17 cellular contexts compared by ENCODE assay signal in the genomic region with DNA sequence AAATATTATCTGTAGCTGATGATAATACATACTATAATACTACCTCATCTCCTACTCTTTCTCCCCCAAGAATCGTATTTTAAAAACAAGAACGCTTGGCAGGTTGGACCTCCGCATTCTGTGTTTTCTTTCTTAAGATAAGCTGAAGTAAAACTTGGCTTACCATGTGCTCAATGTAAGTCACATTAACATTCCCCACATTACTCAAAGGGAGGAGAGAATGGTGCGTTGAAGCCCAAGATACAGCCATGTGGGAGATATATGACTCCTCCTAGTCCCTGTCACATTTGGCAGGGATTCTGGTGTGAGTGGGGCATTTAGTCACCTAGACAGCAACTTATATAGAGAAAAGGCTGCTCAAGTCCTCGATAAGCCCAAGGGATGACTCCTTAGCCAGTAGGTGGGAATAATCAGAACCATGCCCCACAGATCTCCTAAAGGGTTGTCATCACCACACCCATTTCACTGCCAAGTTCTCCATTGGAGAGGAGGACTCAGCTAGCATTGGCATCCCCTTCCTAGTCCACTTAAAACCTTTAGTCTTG. TPM values are rescaled to one million over a fixed set of nuclear protein-coding genes. Genes with fewer than 3 reads are reported as not detected.
DNase-seq lines count a peak whose midpoint lies in the region; ATAC-seq, FAIRE-seq and TF ChIP-seq lines count a peak whose summit lies in the region.
"Had no signal": no experiment of that assay in that cellular context is flagged by ENCODE, and none has a peak within 500 bp of the region (broad histone marks: within the 10 kb centered on the region; RNA-seq: fewer than 3 reads in every experiment).

No MANE protein-coding gene starts in this region.

- 83% methylated on average over 5 of the region's 5 CpGs for WGBS in right cardiac atrium

- H3K4me3 ChIP-seq in right cardiac atrium (ENCODE audit: low read length): no peak overlapping the region
- no peak overlapping the region for H3K4me3 ChIP-seq in right atrium auricular region
- H3K4me3 ChIP-seq in fibroblast of pulmonary artery (replicated peaks; ENCODE audit: low read depth, low read length): no peak overlapping the region
- H3K4me3 ChIP-seq in rectal smooth muscle tissue (ENCODE audit: low read length): no peak overlapping the region
- no peak overlapping the region for H3K4me3 ChIP-seq in HAP-1
- H3K4me3 ChIP-seq: testis had no signal

- FAIRE-seq in HTR-8/SVneo (lab: Jason Lieb, UNC): no peak
- FAIRE-seq: GM12891 had no signal

- H3K9me3 ChIP-seq in right cardiac atrium (ENCODE audit: control insufficient read depth, low read length) (no peaks in the 10 kb centered on the region), right atrium auricular region (no peaks in the 10 kb centered on the region), HAP-1 (no peaks in the 10 kb centered on the region)
- H3K9me3 ChIP-seq: testis had no signal

- peaks cover 5% of the 10 kb centered on the region for H3K4me1 ChIP-seq in right cardiac atrium (ENCODE audit: control insufficient read depth, insufficient read depth, low read length)
- peaks cover 0 to 26% of the 10 kb centered on the region in 2 donors for H3K4me1 ChIP-seq in right atrium auricular region
- H3K4me1 ChIP-seq in rectal smooth muscle tissue (ENCODE audit: control insufficient read depth, insufficient read depth, low read length): peaks cover 24% of the 10 kb centered on the region
- H3K4me1 ChIP-seq in HAP-1: peaks cover 3% of the 10 kb centered on the region; the same call in 1 of the 2 replicates

- intact Hi-C loops in right cardiac atrium (cut with DNase I): loop anchor here (5.0 to 10.0 kb wide), 4 partner anchors 130 to 348 kb away; a partner anchor contains a TSS

- POLR2A ChIA-PET in RWPE1 (lab: Yijun Ruan, JAX; ENCODE audit: low non-redundant PET): no interaction called here

- H3K27me3 ChIP-seq in right cardiac atrium (ENCODE audit: control insufficient read depth, insufficient read depth) (no peaks in the 10 kb centered on the region), right atrium auricular region (no peaks in the 10 kb centered on the region), rectal smooth muscle tissue (ENCODE audit: control insufficient read depth, insufficient read depth, low read length) (no peaks in the 10 kb centered on the region), HAP-1 (ENCODE audit: low read depth) (no peaks in the 10 kb centered on the region; the same call in 1 of the 2 replicates)
- H3K27me3 ChIP-seq: testis had no signal

- H3K36me3 ChIP-seq in right atrium auricular region (peaks cover 8% of the 10 kb centered on the region), rectal smooth muscle tissue (ENCODE audit: control insufficient read depth, insufficient read depth, low read length) (peaks cover 8% of the 10 kb centered on the region), HAP-1 (replicated peaks) (no peaks in the 10 kb centered on the region)

- ATAC-seq in right cardiac atrium: no peak
- ATAC-seq: naive thymus-derived CD4-positive, alpha-beta T cell; WTC11 had no signal

- CTCF ChIA-PET in RWPE1 (lab: Yijun Ruan, JAX): interaction anchor here (1.0 kb wide), 1 partner anchor 196 kb away, joined by 3 read pairs; no protein-coding TSS in a partner anchor

- H3K27ac ChIP-seq in right cardiac atrium (ENCODE audit: low read length) (peak overlapping the region; percentile 16), right atrium auricular region (peak overlapping the region in 1 of 2 donors; percentile 24), rectal smooth muscle tissue (ENCODE audit: low read depth, low read length) (peak overlapping the region; percentile 21), RWPE1 (no peak overlapping the region)
- H3K27ac ChIP-seq: testis had no signal

- H3K9ac ChIP-seq in rectal smooth muscle tissue (ENCODE audit: low read length): no peak overlapping the region

- in situ Hi-C loops in HAP-1 (cut with MboI; ENCODE audit: low sequenced_read_pairs): no loop called here

- TF ChIP-seq CTCF in right atrium auricular region (IDR thresholded peaks at IDR 0.05) (no peak), fibroblast of pulmonary artery (IDR thresholded peaks at IDR 0.05; ENCODE audit: low read length, missing control alignments) (no peak), RWPE1 (conservative IDR thresholded peaks at IDR 0.05; ENCODE audit: low read depth) (no peak), GM20000 (IDR thresholded peaks at IDR 0.05; ENCODE audit: extremely low read depth, missing control alignments) (no peak)

- DNase-seq in right cardiac atrium (no peak), right atrium auricular region (ENCODE audit: low spot score) (no peak), fibroblast of pulmonary artery (ENCODE audit: low read depth) (peak; percentile 65), RWPE1 (ENCODE audit: low spot score) (no peak), HTR-8/SVneo (ENCODE audit: insufficient read length, low spot score) (no peak), HAP-1 (ENCODE audit: low spot score in 2 of 2) (no peak), GM20000 (ENCODE audit: low spot score) (no peak)
- DNase-seq: activated naive CD4-positive, alpha-beta T cell; H9; naive thymus-derived CD4-positive, alpha-beta T cell; NCI-H187 treated with DMSO at 0.1 percent for 48 hours; NCI-H524 treated with DMSO at 0.1 percent for 48 hours; stimulated activated CD4-positive, alpha-beta T cell treated with anti-CD3 and anti-CD28 coated beads, Interleukin-2, amount 100 ng/mL, for 24 hours; testis had no signal

RNA-seq across cellular contexts. Expression of a gene that starts 4.6 kb away (rescaled TPM):
- total RNA-seq in right cardiac atrium (10 to 100 TPM; 14.5 to 79.9 (median 28.5) TPM), right atrium auricular region (10 to 100 TPM; 22.1 to 41.4 TPM)
- polyA plus RNA-seq in right cardiac atrium: 19.7 TPM
